18 cellular contexts compared by ENCODE assay signal in genomic region chr14:31834616-31835015, GRCh38.
A peak's percentile ranks its signal among the peaks of the same experiment; 100 is the strongest.
DNase-seq lines count a peak whose midpoint lies in the region; ATAC-seq, FAIRE-seq and TF ChIP-seq lines count a peak whose summit lies in the region.
"Had no signal": no experiment of that assay in that cellular context is flagged by ENCODE, and none has a peak within 500 bp of the region (broad histone marks: within the 10 kb centered on the region; RNA-seq: fewer than 3 reads in every experiment).

No MANE protein-coding gene starts in this region.

- no peaks in the 10 kb centered on the region for H3K36me3 ChIP-seq in bronchial epithelial cell (ENCODE audit: control insufficient read depth, insufficient read depth, low read length)
- H3K36me3 ChIP-seq: BLaER1, heart left ventricle, MG63, WERI-Rb-1 had no signal

- peak; percentile 38 for DNase-seq in HT-29 (ENCODE audit: low spot score)
- peak; percentile 24 for DNase-seq in NCI-H2107 treated with DMSO at 0.1 percent for 48 hours (lab: John Stamatoyannopoulos, UW; ENCODE audit: unreplicated experiment)
- peak; percentile 36 for DNase-seq in bronchial epithelial cell (ENCODE audit: low read depth)
- DNase-seq in myocyte (ENCODE audit: low read depth), result peak; percentile 13
- DNase-seq in T1000 (lab: John Stamatoyannopoulos, UW), result no peak
- DNase-seq in OCI-M1 (lab: John Stamatoyannopoulos, UW), result no peak
- DNase-seq: activated gamma-delta T cell; endodermal cell; heart left ventricle; kidney glomerular epithelial cell; MG63; NCI-H446 treated with DMSO at 0.1 percent for 48 hours; stimulated activated CD4-positive, alpha-beta T cell treated with anti-CD3 and anti-CD28 coated beads, Interleukin-15, amount 100 ng/mL, for 24 hours; substantia nigra; WERI-Rb-1 had no signal

- no peaks in the 10 kb centered on the region for H3K27me3 ChIP-seq in bronchial epithelial cell (ENCODE audit: control insufficient read depth, insufficient read depth, low read length)
- H3K27me3 ChIP-seq: BLaER1, heart left ventricle, MG63 had no signal

- no peak for FAIRE-seq in bronchial epithelial cell (lab: Jason Lieb, UNC)

- TF ChIP-seq CTCF in bronchial epithelial cell (IDR thresholded peaks at IDR 0.05; ENCODE audit: insufficient read depth, low read length, severe bottlenecking), result no peak

- H3K4me3 ChIP-seq in bronchial epithelial cell (ENCODE audit: low read depth, low read length), result no peak overlapping the region
- H3K4me3 ChIP-seq: BLaER1, heart left ventricle, MG63 had no signal

- no peak for ATAC-seq in GM18861 (IDR thresholded peaks at IDR 0.05; ENCODE audit: unreplicated experiment)
- ATAC-seq: heart left ventricle, Panc1 had no signal

Comparison
In these comparisons a context has a peak if more than half of its experiments do, and no peak if none do; other contexts are left out.
1. DNase-seq: peak in HT-29 (single experiment), NCI-H2107 treated with DMSO at 0.1 percent for 48 hours (single experiment), bronchial epithelial cell (single experiment) and myocyte (single experiment); none in T1000 (single experiment) and OCI-M1 (single experiment).